21 cellular contexts compared by ENCODE assay signal in genomic region chr22:43109511-43109910, GRCh38. TPM values are rescaled to one million over a fixed set of nuclear protein-coding genes. Genes with fewer than 3 reads are reported as not detected.
A peak's percentile ranks its signal among the peaks of the same experiment; 100 is the strongest.
DNase-seq lines count a peak whose midpoint lies in the region; ATAC-seq and TF ChIP-seq lines count a peak whose summit lies in the region.
"Had no signal": no experiment of that assay in that cellular context is flagged by ENCODE, and none has a peak within 500 bp of the region (broad histone marks: within the 10 kb centered on the region; RNA-seq: fewer than 3 reads in every experiment).

No MANE protein-coding gene starts in this region.

- no peak overlapping the region for H2AFZ ChIP-seq in mammary epithelial cell (ENCODE audit: low read depth, low read length)
- no peak overlapping the region for H2AFZ ChIP-seq in hepatocyte

- no peaks in the 10 kb centered on the region for H3K9me2 ChIP-seq in hepatocyte (replicated peaks; ENCODE audit: insufficient read depth)

- WGBS in mammary epithelial cell (ENCODE audit: low coverage, missing lambda C conversion rate): 53% methylated on average over 5 of the region's 5 CpGs
- 35% methylated on average over 5 of the region's 5 CpGs for WGBS in hepatocyte (ENCODE audit: low lambda C conversion rate, missing lambda C conversion rate)

- intact Hi-C loops in MCF 10A (cut with micrococcal nuclease) (no loop called here), mammary epithelial cell (cut with micrococcal nuclease) (no loop called here), mucosa of descending colon (cut with DNase I, micrococcal nuclease) (no loop called here)

- POLR2A ChIA-PET in MCF 10A (lab: Yijun Ruan, JAX): interaction anchor here (1.2 kb wide), 1 partner anchor 11 kb away, joined by 4 read pairs; no protein-coding TSS in a partner anchor

- H3K27ac ChIP-seq in mammary epithelial cell (ENCODE audit: insufficient read depth, low read depth, low read length): no peak overlapping the region
- H3K27ac ChIP-seq in hepatocyte: no peak overlapping the region
- H3K27ac ChIP-seq: dorsolateral prefrontal cortex, heart right ventricle, KMS-11, left ventricle myocardium inferior, thoracic aorta had no signal

- H3K36me3 Mint-ChIP-seq in MCF 10A (ENCODE audit: insufficient read depth, unreplicated experiment): no peaks in the 10 kb centered on the region
- H3K36me3 Mint-ChIP-seq in progenitor cell of endocrine pancreas (ENCODE audit: insufficient read depth): no peaks in the 10 kb centered on the region

- no peaks in the 10 kb centered on the region for H3K9me3 ChIP-seq in mammary epithelial cell (replicated peaks; ENCODE audit: insufficient read depth, low read length)
- H3K9me3 ChIP-seq in NT2/D1 (ENCODE audit: insufficient read depth, low read length): no peaks in the 10 kb centered on the region
- H3K9me3 ChIP-seq in hepatocyte (ENCODE audit: low read depth): no peaks in the 10 kb centered on the region
- H3K9me3 ChIP-seq in mucosa of descending colon: no peaks in the 10 kb centered on the region
- H3K9me3 ChIP-seq: heart right ventricle, left ventricle myocardium inferior, thoracic aorta had no signal

- H3K4me2 ChIP-seq in mammary epithelial cell (ENCODE audit: insufficient read depth, low read depth, low read length): no peak overlapping the region
- H3K4me2 ChIP-seq in hepatocyte: peak overlapping the region; percentile 100

- no peaks in the 10 kb centered on the region for H3K9me3 Mint-ChIP-seq in MCF 10A (ENCODE audit: unreplicated experiment)
- no peaks in the 10 kb centered on the region for H3K9me3 Mint-ChIP-seq in progenitor cell of endocrine pancreas (ENCODE audit: low read depth)

- no peak for TF ChIP-seq CTCF in MCF 10A (IDR thresholded peaks at IDR 0.05; ENCODE audit: unreplicated experiment)
- no peak for TF ChIP-seq CTCF in mammary epithelial cell (conservative IDR thresholded peaks at IDR 0.05 in 1 of 2, IDR thresholded peaks at IDR 0.05 in 1 of 2; ENCODE audit: extremely low read depth in 1 of 2, insufficient read depth in 1 of 2, low read depth in 1 of 2, low read length in 2 of 2)
- TF ChIP-seq CTCF in hepatocyte (IDR thresholded peaks at IDR 0.05; ENCODE audit: poor library complexity): no peak
- no peak for TF ChIP-seq CTCF in progenitor cell of endocrine pancreas (IDR thresholded peaks at IDR 0.05; ENCODE audit: unreplicated experiment)
- no peak for TF ChIP-seq CTCF in mucosa of descending colon (IDR thresholded peaks at IDR 0.05)

- H3K4me1 ChIP-seq in mammary epithelial cell (ENCODE audit: insufficient read depth, low read length) (peaks cover 9% of the 10 kb centered on the region), NT2/D1 (ENCODE audit: insufficient read depth, insufficient read length) (peaks cover 5% of the 10 kb centered on the region), hepatocyte (ENCODE audit: insufficient read depth) (peaks cover 17% of the 10 kb centered on the region), mucosa of descending colon (ENCODE audit: low read depth) (peaks cover 18% of the 10 kb centered on the region)

- H3K27ac Mint-ChIP-seq in MCF 10A (ENCODE audit: low read depth, unreplicated experiment): no peak overlapping the region
- no peak overlapping the region for H3K27ac Mint-ChIP-seq in progenitor cell of endocrine pancreas

- H3K27me3 ChIP-seq in mammary epithelial cell (ENCODE audit: insufficient read depth, low read length): no peaks in the 10 kb centered on the region
- H3K27me3 ChIP-seq in NT2/D1 (ENCODE audit: insufficient read depth, insufficient read length): peaks cover 14% of the 10 kb centered on the region
- H3K27me3 ChIP-seq in hepatocyte: peaks cover 39% of the 10 kb centered on the region

- H3K4me3 Mint-ChIP-seq in MCF 10A (ENCODE audit: unreplicated experiment) (peak overlapping the region; percentile 8), progenitor cell of endocrine pancreas (ENCODE audit: low read depth) (peak overlapping the region; percentile 23)

- no peak for DNase-seq in MCF 10A (ENCODE audit: unreplicated experiment)
- no peak for DNase-seq in mammary epithelial cell
- peak; percentile 40 for DNase-seq in NT2/D1 (ENCODE audit: low read depth, low spot score)
- no peak for DNase-seq in hepatocyte (ENCODE audit: low spot score)
- DNase-seq in progenitor cell of endocrine pancreas (ENCODE audit: low spot score, unreplicated experiment): no peak
- DNase-seq in activated effector memory CD4-positive, alpha-beta T cell treated with Interleukin-2 at 50 U/mL for 16 hours: no peak
- DNase-seq in SW 1271 (lab: John Stamatoyannopoulos, UW): no peak
- DNase-seq in mucosa of descending colon: no peak
- DNase-seq: activated CD4-positive, CD25-positive, alpha-beta regulatory T cell treated with anti-CD3 and anti-CD28 coated beads, Interleukin-2, amount 50 U/mL, for 72 hours; activated gamma-delta T cell; dorsolateral prefrontal cortex; GF-D8; heart right ventricle; left ventricle myocardium inferior; MV-4-11; NCI-H1694; NCI-H526 treated with DMSO at 0.1 percent for 48 hours; stimulated activated CD4-positive, alpha-beta T cell treated with anti-CD3 and anti-CD28 coated beads, Interleukin-4, amount 100 ng/mL, for 1 hour had no signal

- H3K4me3 ChIP-seq in mammary epithelial cell (replicated peaks in 1 of 3; ENCODE audit: insufficient read depth in 1 of 3, low read depth in 2 of 3, low read length in 3 of 3) (no peak overlapping the region), NT2/D1 (ENCODE audit: insufficient read length, low read depth) (no peak overlapping the region), hepatocyte (no peak overlapping the region), mucosa of descending colon (no peak overlapping the region)

- H3K27me3 Mint-ChIP-seq in MCF 10A (ENCODE audit: insufficient read depth, unreplicated experiment) (no peaks in the 10 kb centered on the region), progenitor cell of endocrine pancreas (peaks cover 52% of the 10 kb centered on the region)

- peaks cover 3% of the 10 kb centered on the region for H3K79me2 ChIP-seq in mammary epithelial cell (ENCODE audit: insufficient read depth, low read length)
- no peaks in the 10 kb centered on the region for H3K79me2 ChIP-seq in hepatocyte

- in situ Hi-C loops in mammary epithelial cell (cut with MboI; ENCODE audit: low sequenced_read_pairs in 2 of 2): no loop called here

- H3K4me1 Mint-ChIP-seq in MCF 10A (ENCODE audit: insufficient read depth, unreplicated experiment) (no peaks in the 10 kb centered on the region), progenitor cell of endocrine pancreas (ENCODE audit: low read depth) (peaks cover 11% of the 10 kb centered on the region)

- dilution Hi-C loops in mammary epithelial cell (cut with HindIII; ENCODE audit: low sequenced_read_pairs): loop anchor here (5.0 kb wide), 2 partner anchors 73 to 97 kb away; no protein-coding TSS in a partner anchor

- no peak for ATAC-seq in mucosa of descending colon

- H3K9ac ChIP-seq in mammary epithelial cell (ENCODE audit: insufficient read depth, low read length) (no peak overlapping the region), NT2/D1 (ENCODE audit: insufficient read length, low read depth) (no peak overlapping the region)
- H3K9ac ChIP-seq: KMS-11 had no signal

- H3K36me3 ChIP-seq in mammary epithelial cell (ENCODE audit: insufficient read depth, low read length): no peaks in the 10 kb centered on the region
- H3K36me3 ChIP-seq in NT2/D1 (ENCODE audit: insufficient read depth, insufficient read length, low read length): no peaks in the 10 kb centered on the region
- no peaks in the 10 kb centered on the region for H3K36me3 ChIP-seq in hepatocyte (replicated peaks; ENCODE audit: insufficient read depth, low read depth)
- H3K36me3 ChIP-seq in mucosa of descending colon (ENCODE audit: low read depth): no peaks in the 10 kb centered on the region
- H3K36me3 ChIP-seq: heart right ventricle, left ventricle myocardium inferior, thoracic aorta had no signal

- CTCF ChIA-PET in MCF 10A (lab: Yijun Ruan, JAX): interaction anchor here (0.6 kb wide), 1 partner anchor 37 kb away, joined by 3 read pairs; no protein-coding TSS in a partner anchor
- CTCF ChIA-PET in mammary epithelial cell (lab: Charles Lee; ENCODE audit: low non-redundant PET): interaction anchor here (0.6 kb wide), 1 partner anchor 26 kb away, joined by 5 read pairs; no protein-coding TSS in a partner anchor

- BruUV-seq in MCF 10A (replicated peaks; lab: Mats Ljungman, UMichigan): no TSS peak
- BruUV-seq in mammary epithelial cell (replicated peaks; lab: Mats Ljungman, UMichigan): no TSS peak

- H4K20me1 ChIP-seq in mammary epithelial cell (ENCODE audit: insufficient read depth, low read length) (no peaks in the 10 kb centered on the region), hepatocyte (ENCODE audit: insufficient read depth, poor library complexity, severe bottlenecking) (no peaks in the 10 kb centered on the region)

RNA-seq across cellular contexts. Expression of gene BIK, which starts 1.0 kb away (rescaled TPM):
- total RNA-seq in MCF 10A (2022) (7.3 and 10.0 TPM in 2 replicates), mammary epithelial cell (1 to 10 TPM; 2.0 to 3.7 TPM), hepatocyte (2.0 and 10.6 TPM in 2 replicates), progenitor cell of endocrine pancreas (1.7 and 1.9 TPM in 2 replicates), mucosa of descending colon (10 to 100 TPM in 2 of 3 donors, 1 to 10 TPM in 1; 8.4 to 28.3 (median 20.6) TPM)
- polyA plus RNA-seq in mammary epithelial cell (2.6 TPM), hepatocyte (15.5 and 17.7 TPM in 2 replicates)
- 4.9 TPM for polyA minus RNA-seq in mammary epithelial cell
- total RNA-seq: thoracic aorta had no signal
- polyA plus RNA-seq: AG04450 had no signal

RNA-seq across cellular contexts. Expression of gene TTLL1, which starts 20.3 kb away (rescaled TPM):
- total RNA-seq in MCF 10A (2022): 3.3 and 3.6 TPM in 2 replicates
- total RNA-seq in mammary epithelial cell: 10 to 100 TPM in 1 of 2 donors, 1 to 10 TPM in 1; 3.6 to 12.0 TPM
- 3.3 TPM for polyA plus RNA-seq in mammary epithelial cell
- polyA minus RNA-seq in mammary epithelial cell: 5.2 TPM
- 4.9 and 6.4 TPM in 2 replicates for total RNA-seq in hepatocyte
- polyA plus RNA-seq in hepatocyte: 8.7 and 9.5 TPM in 2 replicates
- 11.9 and 12.4 TPM in 2 replicates for total RNA-seq in progenitor cell of endocrine pancreas
- 1 to 10 TPM; 2.0 to 5.7 (median 3.4) TPM for total RNA-seq in mucosa of descending colon

RNA-seq across cellular contexts. Expression of gene MCAT, which starts 33.7 kb away (rescaled TPM):
- total RNA-seq in MCF 10A (2022) (17.6 and 18.8 TPM in 2 replicates), mammary epithelial cell (10 to 100 TPM; 17.5 to 18.7 TPM), hepatocyte (14.6 and 16.9 TPM in 2 replicates), progenitor cell of endocrine pancreas (20.4 and 24.0 TPM in 2 replicates), mucosa of descending colon (10 to 100 TPM; 16.1 to 18.8 (median 17.0) TPM)
- polyA plus RNA-seq in mammary epithelial cell (19.9 TPM), hepatocyte (18.3 and 24.9 TPM in 2 replicates)
- polyA minus RNA-seq in mammary epithelial cell: 11.4 TPM

RNA-seq across cellular contexts. Expression of gene TSPO, which starts 41.8 kb away (rescaled TPM):
- total RNA-seq in MCF 10A (2022) (294 and 308 TPM in 2 replicates), mammary epithelial cell (100 to 1,000 TPM; 267 to 360 TPM), hepatocyte (61.8 and 65.3 TPM in 2 replicates), progenitor cell of endocrine pancreas (0.79 and 1.2 TPM in 2 replicates), mucosa of descending colon (100 to 1,000 TPM; 134 to 281 (median 236) TPM)
- polyA plus RNA-seq in mammary epithelial cell (270 TPM), hepatocyte (131 and 138 TPM in 2 replicates)
- polyA minus RNA-seq in mammary epithelial cell: 50.0 TPM
